ENCODE assay signal across 19 cellular contexts in the genomic region with DNA sequence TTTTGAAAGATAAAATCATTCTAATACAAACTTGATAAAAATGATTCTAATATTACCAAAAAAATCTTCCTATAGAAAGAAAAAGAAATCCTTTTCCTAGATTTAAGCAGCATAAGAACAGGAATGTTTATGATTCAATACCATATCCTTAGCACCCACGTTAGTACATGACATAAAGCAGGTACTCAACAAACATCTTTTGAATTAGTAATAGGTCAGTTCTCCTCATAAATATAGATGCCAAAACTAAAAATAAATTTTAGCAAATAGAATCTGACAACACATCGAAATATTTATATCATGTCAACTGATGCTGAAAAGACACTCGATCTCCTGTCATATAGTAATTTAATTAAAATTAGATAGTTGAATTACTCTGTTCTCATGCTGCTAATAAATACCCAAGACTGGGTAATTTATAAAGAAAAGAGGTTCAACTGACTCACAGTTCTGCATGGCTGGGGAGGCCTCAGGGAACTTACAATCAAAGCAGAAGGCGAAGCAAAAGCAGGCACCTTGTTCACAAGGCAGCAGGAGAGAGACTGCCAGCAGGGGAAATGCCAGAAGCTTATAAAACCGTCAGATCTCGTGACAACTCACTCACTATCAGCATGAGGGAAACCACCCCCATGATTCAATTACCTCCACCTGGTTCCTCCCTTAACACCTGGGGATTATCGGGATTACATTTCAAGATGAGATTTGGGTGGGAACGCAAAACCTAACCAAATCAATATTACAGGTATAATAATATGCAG.
DNase-seq lines count a peak whose midpoint lies in the region; ATAC-seq, FAIRE-seq and TF ChIP-seq lines count a peak whose summit lies in the region.
"Had no signal": no experiment of that assay in that cellular context is flagged by ENCODE, and none has a peak within 500 bp of the region (broad histone marks: within the 10 kb centered on the region; RNA-seq: fewer than 3 reads in every experiment).

No MANE protein-coding gene starts in this region.

- no peaks in the 10 kb centered on the region for H3K36me3 Mint-ChIP-seq in GM23338 (ENCODE audit: low read depth)
- H3K36me3 Mint-ChIP-seq: CD8-positive, alpha-beta memory T cell had no signal

- H3K9me3 ChIP-seq in keratinocyte (ENCODE audit: control insufficient read depth, low read depth, low read length) = no peaks in the 10 kb centered on the region
- H3K9me3 ChIP-seq: BLaER1 treated with 17β-estradiol and CSF1 and Interleukin-3, amounts not matched to agents 10 nM and 100 nM; Peyer's patch; SJSA1 had no signal

- FAIRE-seq in keratinocyte (lab: Jason Lieb, UNC) = no peak
- FAIRE-seq: D721Med had no signal

- H3K27ac ChIP-seq in GM23338 (ENCODE audit: low read depth) = no peak overlapping the region
- H3K27ac ChIP-seq in keratinocyte (ENCODE audit: control insufficient read depth, insufficient read depth, low read length) = no peak overlapping the region
- H3K27ac ChIP-seq: BLaER1 treated with 17β-estradiol and CSF1 and Interleukin-3, amounts not matched to agents 10 nM and 100 nM; Peyer's patch; SJSA1 had no signal

- H3K9me1 ChIP-seq in keratinocyte (ENCODE audit: control insufficient read depth, extremely low read depth, insufficient read depth, low read length) = no peaks in the 10 kb centered on the region

- DNase-seq in GM23338 (ENCODE audit: low spot score) (peak; percentile 36), NCI-H82 treated with DMSO at 0.1 percent for 48 hours (lab: John Stamatoyannopoulos, UW; ENCODE audit: unreplicated experiment) (peak; percentile 56), epithelial cell of esophagus (ENCODE audit: low read depth) (peak; percentile 10), keratinocyte (ENCODE audit: low read depth, low spot score) (no peak), AG08396 (ENCODE audit: low spot score) (no peak), MV-4-11 (lab: John Stamatoyannopoulos, UW) (no peak)
- DNase-seq: CD8-positive, alpha-beta memory T cell; DMS79 treated with DMSO at 0.1 percent for 48 hours; KBM-7; NCI-H187; NCI-H2107; NCI-H226; NCI-H526 treated with DMSO at 0.1 percent for 48 hours; Peyer's patch had no signal

- H3K36me3 ChIP-seq in GM23338 (ENCODE audit: insufficient read depth) = no peaks in the 10 kb centered on the region
- no peaks in the 10 kb centered on the region for H3K36me3 ChIP-seq in keratinocyte (ENCODE audit: control insufficient read depth in 2 of 2, extremely low read depth in 1 of 2, insufficient read depth in 2 of 2, low read length in 2 of 2)
- H3K36me3 ChIP-seq: BLaER1 treated with 17β-estradiol and CSF1 and Interleukin-3, amounts not matched to agents 10 nM and 100 nM; Peyer's patch; SJSA1 had no signal

- H3K27me3 ChIP-seq in GM23338 (ENCODE audit: insufficient read depth) (no peaks in the 10 kb centered on the region), keratinocyte (ENCODE audit: control insufficient read depth, extremely low read depth, insufficient read depth, low read length) (no peaks in the 10 kb centered on the region)
- H3K27me3 ChIP-seq: BLaER1 treated with 17β-estradiol and CSF1 and Interleukin-3, amounts not matched to agents 10 nM and 100 nM; Peyer's patch; SJSA1 had no signal

- H3K9ac ChIP-seq in keratinocyte (ENCODE audit: control insufficient read depth, extremely low read depth, insufficient read depth, low read length) = no peak overlapping the region
- H3K9ac ChIP-seq: BLaER1 treated with 17β-estradiol and CSF1 and Interleukin-3, amounts not matched to agents 10 nM and 100 nM had no signal

- peak; percentile 77 for ATAC-seq in GM23338
- no peak for ATAC-seq in HG03108 (IDR thresholded peaks at IDR 0.05; ENCODE audit: unreplicated experiment)
- ATAC-seq: HCT116 had no signal

- H3K27ac Mint-ChIP-seq in GM23338 = no peak overlapping the region
- H3K27ac Mint-ChIP-seq: CD8-positive, alpha-beta memory T cell had no signal

- no peaks in the 10 kb centered on the region; the same call in 1 of the 3 replicates for H3K9me3 Mint-ChIP-seq in GM23338

- no peaks in the 10 kb centered on the region for H4K20me1 ChIP-seq in GM23338 (replicated peaks; ENCODE audit: insufficient read depth)
- no peaks in the 10 kb centered on the region for H4K20me1 ChIP-seq in keratinocyte (ENCODE audit: control insufficient read depth, extremely low read depth, insufficient read depth, low read length)
- H4K20me1 ChIP-seq: BLaER1 treated with 17β-estradiol and CSF1 and Interleukin-3, amounts not matched to agents 10 nM and 100 nM had no signal

- no peak for TF ChIP-seq CTCF in GM23338 (conservative IDR thresholded peaks at IDR 0.05; ENCODE audit: low read depth in 2 of 2)
- no peak for TF ChIP-seq CTCF in epithelial cell of esophagus (IDR thresholded peaks at IDR 0.05; ENCODE audit: insufficient read depth, low read depth, low read length, missing control alignments)
- TF ChIP-seq CTCF in keratinocyte (optimal IDR thresholded peaks at IDR 0.05 in 1 of 3, IDR thresholded peaks at IDR 0.05 in 1 of 3, conservative IDR thresholded peaks at IDR 0.05 in 1 of 3; ENCODE audit: extremely low read depth in 1 of 3, insufficient read depth in 2 of 3, low read length in 3 of 3) = no peak

- no peak overlapping the region for H3K4me3 Mint-ChIP-seq in GM23338
- H3K4me3 Mint-ChIP-seq: CD8-positive, alpha-beta memory T cell had no signal

- no peaks in the 10 kb centered on the region for H3K9me2 ChIP-seq in GM23338 (ENCODE audit: insufficient read depth)

- H3K4me1 ChIP-seq in GM23338 (ENCODE audit: insufficient read depth) = no peaks in the 10 kb centered on the region
- peaks cover 6% of the 10 kb centered on the region for H3K4me1 ChIP-seq in keratinocyte (ENCODE audit: control insufficient read depth, extremely low read depth, insufficient read depth, low read length)
- H3K4me1 ChIP-seq: BLaER1 treated with 17β-estradiol and CSF1 and Interleukin-3, amounts not matched to agents 10 nM and 100 nM; Peyer's patch; SJSA1 had no signal

- H3K4me2 ChIP-seq in GM23338 (no peak overlapping the region), keratinocyte (ENCODE audit: control insufficient read depth, extremely low read depth, insufficient read depth, low read depth, low read length) (no peak overlapping the region)
- H3K4me2 ChIP-seq: BLaER1 treated with 17β-estradiol and CSF1 and Interleukin-3, amounts not matched to agents 10 nM and 100 nM had no signal

- H3K4me3 ChIP-seq in GM23338 (no peak overlapping the region), epithelial cell of esophagus (ENCODE audit: low read length) (no peak overlapping the region), keratinocyte (ENCODE audit: control insufficient read depth in 2 of 3, extremely low read depth in 1 of 3, insufficient read depth in 2 of 3, low read depth in 1 of 3, low read length in 3 of 3) (no peak overlapping the region)
- H3K4me3 ChIP-seq: BLaER1 treated with 17β-estradiol and CSF1 and Interleukin-3, amounts not matched to agents 10 nM and 100 nM; Peyer's patch; SJSA1 had no signal

- dilution Hi-C loops in keratinocyte (cut with MboI; ENCODE audit: extremely low pct_ligation_motif_present, low sequenced_read_pairs) = no loop called here

- H3K27me3 Mint-ChIP-seq in GM23338 (ENCODE audit: insufficient read depth, low read depth, poor library complexity) = no peaks in the 10 kb centered on the region

- H2AFZ ChIP-seq in GM23338 (no peak overlapping the region), keratinocyte (ENCODE audit: control insufficient read depth, low read length) (peak overlapping the region; percentile 47)

- H3F3A ChIP-seq in GM23338 (replicated peaks; ENCODE audit: low read depth) = no peaks in the 10 kb centered on the region

- H3K4me1 Mint-ChIP-seq in GM23338 = peaks cover 8% of the 10 kb centered on the region; the same call in 2 of the 3 replicates
- H3K4me1 Mint-ChIP-seq: CD8-positive, alpha-beta memory T cell had no signal

- H3K79me2 ChIP-seq in GM23338 (replicated peaks; ENCODE audit: insufficient read depth) (no peaks in the 10 kb centered on the region), keratinocyte (ENCODE audit: control insufficient read depth, insufficient read depth, low read length) (no peaks in the 10 kb centered on the region)

TF ChIP-seq in GM23338, 12 proteins besides CTCF, POLR2A, EP300 and RAD21:
- TF ChIP-seq POLR2AphosphoS5 (IDR thresholded peaks at IDR 0.05; ENCODE audit: low read depth) = no peak
- TF ChIP-seq ZNF331 (CRISPR knock-in tag; IDR thresholded peaks at IDR 0.05; ENCODE audit: low read depth) = 0 out of 2 replicates have a peak, but pooled peaks have one; percentile 4

Comparison
In these comparisons a context has a peak if more than half of its experiments do, and no peak if none do; other contexts are left out.
1. DNase-seq: peak in GM23338 (single experiment), NCI-H82 treated with DMSO at 0.1 percent for 48 hours (single experiment) and epithelial cell of esophagus (single experiment); none in keratinocyte (single experiment), AG08396 (single experiment) and MV-4-11 (single experiment).